In the genomic region with DNA sequence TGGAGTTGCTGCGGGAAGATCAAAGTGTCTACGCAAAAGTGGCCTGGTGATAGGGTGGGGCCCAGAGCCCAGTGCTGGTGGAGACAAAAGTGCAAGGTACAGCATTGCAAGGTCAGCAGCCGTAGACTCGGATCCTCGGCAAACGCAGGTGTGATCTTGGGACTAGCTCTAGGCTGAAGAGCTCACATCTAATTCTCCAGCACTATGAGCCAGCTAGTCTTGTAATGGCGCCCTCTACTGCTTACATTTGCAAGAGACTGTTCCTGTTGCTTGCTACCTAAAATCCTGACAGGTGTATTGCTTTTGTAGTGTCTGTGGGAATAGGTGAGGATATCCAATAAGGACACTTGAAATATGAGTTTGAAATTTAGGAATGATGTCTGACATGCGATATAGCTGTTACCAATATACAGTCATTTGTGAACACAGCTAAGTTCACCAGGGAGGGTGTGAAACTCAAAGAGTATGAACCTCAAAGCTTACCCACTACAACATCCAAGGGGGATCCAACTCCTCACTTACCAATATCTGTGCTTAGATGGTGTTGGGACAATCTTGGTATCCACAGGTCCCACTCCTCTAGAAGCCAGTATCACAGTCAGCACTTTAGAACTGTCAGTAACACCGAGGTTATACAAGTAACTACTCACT, we compare ENCODE assay signal across 9 cellular contexts. TPM values are rescaled to one million over a fixed set of nuclear protein-coding genes. Genes with fewer than 3 reads are reported as not detected.
DNase-seq lines count a peak whose midpoint lies in the region; ATAC-seq, FAIRE-seq and TF ChIP-seq lines count a peak whose summit lies in the region.
"Had no signal": no experiment of that assay in that cellular context is flagged by ENCODE, and none has a peak within 500 bp of the region (broad histone marks: within the 10 kb centered on the region; RNA-seq: fewer than 3 reads in every experiment).

No MANE protein-coding gene starts in this region.

- H3K27ac Mint-ChIP-seq in HFFc6, result no peak overlapping the region
- no peak overlapping the region for H3K27ac Mint-ChIP-seq in astrocyte (ENCODE audit: unreplicated experiment)

- no peak for FAIRE-seq in astrocyte (lab: Jason Lieb, UNC)

- no peak overlapping the region for H3K4me3 ChIP-seq in astrocyte (ENCODE audit: insufficient read depth, low read depth, low read length)
- H3K4me3 ChIP-seq: BLaER1 treated with 17β-estradiol and CSF1 and Interleukin-3, amounts not matched to agents 10 nM and 100 nM had no signal

- H3K4me1 Mint-ChIP-seq in HFFc6 (ENCODE audit: low read depth) (peaks cover 46% of the 10 kb centered on the region), astrocyte (ENCODE audit: low read depth, unreplicated experiment) (peaks cover 16% of the 10 kb centered on the region)

- no peaks in the 10 kb centered on the region for H3K9me3 Mint-ChIP-seq in HFFc6
- H3K9me3 Mint-ChIP-seq in astrocyte (ENCODE audit: unreplicated experiment), result no peaks in the 10 kb centered on the region

- H3K36me3 Mint-ChIP-seq in HFFc6 (ENCODE audit: low read depth), result no peaks in the 10 kb centered on the region
- no peaks in the 10 kb centered on the region for H3K36me3 Mint-ChIP-seq in astrocyte (ENCODE audit: low read depth, unreplicated experiment)

- H2AFZ ChIP-seq in astrocyte (ENCODE audit: low read depth, low read length), result no peak overlapping the region

- no peaks in the 10 kb centered on the region for H3K27me3 ChIP-seq in astrocyte (ENCODE audit: insufficient read depth, low read length)
- H3K27me3 ChIP-seq: BLaER1 treated with 17β-estradiol and CSF1 and Interleukin-3, amounts not matched to agents 10 nM and 100 nM had no signal

- peaks cover 18% of the 10 kb centered on the region for H3K4me1 ChIP-seq in astrocyte (ENCODE audit: insufficient read depth, low read length)
- H3K4me1 ChIP-seq: BLaER1 treated with 17β-estradiol and CSF1 and Interleukin-3, amounts not matched to agents 10 nM and 100 nM had no signal

- H4K20me1 ChIP-seq in astrocyte (ENCODE audit: insufficient read depth, low read length), result no peaks in the 10 kb centered on the region
- H4K20me1 ChIP-seq: BLaER1 treated with 17β-estradiol and CSF1 and Interleukin-3, amounts not matched to agents 10 nM and 100 nM had no signal

- TF ChIP-seq CTCF in HFFc6 (IDR thresholded peaks at IDR 0.05) (peak; percentile 76), astrocyte (IDR thresholded peaks at IDR 0.05; ENCODE audit: insufficient read depth, low read depth, low read length) (peak; percentile 37)

- no peak overlapping the region for H3K9ac ChIP-seq in astrocyte (ENCODE audit: low read length)
- H3K9ac ChIP-seq: BLaER1 treated with 17β-estradiol and CSF1 and Interleukin-3, amounts not matched to agents 10 nM and 100 nM had no signal

- ATAC-seq in left lobe of liver, result peak; percentile 99

- H3K4me3 Mint-ChIP-seq in HFFc6, result no peak overlapping the region
- no peak overlapping the region for H3K4me3 Mint-ChIP-seq in astrocyte (ENCODE audit: unreplicated experiment)

- H3K27ac ChIP-seq in astrocyte (ENCODE audit: low read depth, low read length), result no peak overlapping the region
- H3K27ac ChIP-seq: BLaER1 treated with 17β-estradiol and CSF1 and Interleukin-3, amounts not matched to agents 10 nM and 100 nM had no signal

- H3K27me3 Mint-ChIP-seq in HFFc6 (ENCODE audit: insufficient read depth) (no peaks in the 10 kb centered on the region), astrocyte (ENCODE audit: low read depth, unreplicated experiment) (no peaks in the 10 kb centered on the region)

- no peaks in the 10 kb centered on the region for H3K79me2 ChIP-seq in astrocyte (ENCODE audit: insufficient read depth, low read length)

- H3K9me3 ChIP-seq in astrocyte (ENCODE audit: insufficient read depth, low read depth, low read length), result no peaks in the 10 kb centered on the region
- H3K9me3 ChIP-seq: BLaER1 treated with 17β-estradiol and CSF1 and Interleukin-3, amounts not matched to agents 10 nM and 100 nM had no signal

- H3K36me3 ChIP-seq in astrocyte (ENCODE audit: insufficient read depth, low read length), result no peaks in the 10 kb centered on the region
- H3K36me3 ChIP-seq: BLaER1 treated with 17β-estradiol and CSF1 and Interleukin-3, amounts not matched to agents 10 nM and 100 nM had no signal

- peak; percentile 27 to 62 for DNase-seq in NCI-H2081 (lab: John Stamatoyannopoulos, UW)
- no peak for DNase-seq in NCI-H2081 treated with DMSO at 0.1 percent for 48 hours (lab: John Stamatoyannopoulos, UW)
- peak; percentile 43 for DNase-seq in HFFc6
- DNase-seq in NAMALWA (ENCODE audit: low spot score), result peak; percentile 81
- peak; percentile 64 for DNase-seq in SW480 (ENCODE audit: low spot score)
- DNase-seq in astrocyte (ENCODE audit: low read depth), result no peak
- DNase-seq in left lobe of liver (ENCODE audit: low spot score), result peak; percentile 70
- DNase-seq in stimulated activated naive CD4-positive, alpha-beta T cell (lab: John Stamatoyannopoulos, UW), result peak; percentile 14 to 81 (median 40)

- no peak overlapping the region for H3K4me2 ChIP-seq in astrocyte (ENCODE audit: low read length)
- H3K4me2 ChIP-seq: BLaER1 treated with 17β-estradiol and CSF1 and Interleukin-3, amounts not matched to agents 10 nM and 100 nM had no signal

RNA-seq across cellular contexts. Expression of a gene that starts 58.4 kb away (rescaled TPM):
- 1 to 10 TPM; 1.2 to 5.8 (median 4.5) TPM for total RNA-seq in HFFc6 (2021; fragmentation: NEBNext Ultra II Directional; extraction: Animal tissue kit (Norgen Biotek cat#: 25700))
- total RNA-seq in astrocyte, result 0.19 and 0.27 TPM in 2 replicates
- total RNA-seq in left lobe of liver, result 3.4 TPM

Comparison
In these comparisons a context has a peak if more than half of its experiments do, and no peak if none do; other contexts are left out.
1. DNase-seq: peak in NCI-H2081 (2 of 2), HFFc6 (single experiment), NAMALWA (single experiment), SW480 (single experiment), left lobe of liver (single experiment) and stimulated activated naive CD4-positive, alpha-beta T cell (6 of 6); none in NCI-H2081 treated with DMSO at 0.1 percent for 48 hours (single experiment) and astrocyte (single experiment).